In genomic region chr7:47572101-47572460, GRCh38 we compare ENCODE assay signal across 9 cellular contexts. TPM values are rescaled to one million over a fixed set of nuclear protein-coding genes. Genes with fewer than 3 reads are reported as not detected.
A peak's percentile ranks its signal among the peaks of the same experiment; 100 is the strongest.
DNase-seq lines count a peak whose midpoint lies in the region; ATAC-seq and TF ChIP-seq lines count a peak whose summit lies in the region.
"Had no signal": no experiment of that assay in that cellular context is flagged by ENCODE, and none has a peak within 500 bp of the region (broad histone marks: within the 10 kb centered on the region; RNA-seq: fewer than 3 reads in every experiment).

No MANE protein-coding gene starts in this region.

- in situ Hi-C loops in transverse colon (cut with MboI; ENCODE audit: low pct_ligation_motif_present in 1 of 4, low pct_unique_long_range_greater_than_20kb in 1 of 4, low sequenced_read_pairs in 3 of 4), result no loop called here

- TF ChIP-seq CTCF in colonic mucosa (IDR thresholded peaks at IDR 0.05) (no peak), mucosa of descending colon (IDR thresholded peaks at IDR 0.05) (no peak), transverse colon (IDR thresholded peaks at IDR 0.05) (no peak)

- ATAC-seq in mucosa of descending colon (peak; percentile 60), GM21737 (IDR thresholded peaks at IDR 0.05; ENCODE audit: unreplicated experiment) (no peak), GM21526 (IDR thresholded peaks at IDR 0.05; ENCODE audit: low FRiP score, unreplicated experiment) (no peak)

- no peak for TF ChIP-seq EP300 in transverse colon (IDR thresholded peaks at IDR 0.05; ENCODE audit: low read depth)

- H3K36me3 ChIP-seq in colonic mucosa (no peaks in the 10 kb centered on the region), mucosa of descending colon (ENCODE audit: low read depth) (no peaks in the 10 kb centered on the region), transverse colon (no peaks in the 10 kb centered on the region)

- H3K9me3 ChIP-seq in colonic mucosa (no peaks in the 10 kb centered on the region), mucosa of descending colon (no peaks in the 10 kb centered on the region), transverse colon (no peaks in the 10 kb centered on the region)

- DNase-seq in NCI-H2081 (lab: John Stamatoyannopoulos, UW) (peak; percentile 77 to 90), colonic mucosa (peak; percentile 77), mucosa of descending colon (peak; percentile 63 to 71 (median 63)), transverse colon (peak; percentile 61), caudate nucleus (lab: John Stamatoyannopoulos, UW) (no peak), NCI-H82 treated with DMSO at 0.1 percent for 48 hours (lab: John Stamatoyannopoulos, UW; ENCODE audit: unreplicated experiment) (no peak)
- DNase-seq: activated CD4-positive, alpha-beta memory T cell treated with anti-CD3 and anti-CD28 coated beads for 36 hours had no signal

- H3K4me1 ChIP-seq in colonic mucosa (peaks cover 37% of the 10 kb centered on the region), mucosa of descending colon (ENCODE audit: low read depth) (peaks cover 66% of the 10 kb centered on the region), transverse colon (peaks cover 58 to 73% (median 67%) of the 10 kb centered on the region in 4 donors)

- peak overlapping the region; percentile 79 for H3K27ac ChIP-seq in colonic mucosa
- peak overlapping the region; percentile 82 to 93 (median 90) for H3K27ac ChIP-seq in transverse colon
- H3K27ac ChIP-seq in caudate nucleus (ENCODE audit: low read depth, low read length), result no peak overlapping the region

- no peak overlapping the region for H3K4me3 ChIP-seq in colonic mucosa
- no peak overlapping the region for H3K4me3 ChIP-seq in mucosa of descending colon
- H3K4me3 ChIP-seq in transverse colon, result peak overlapping the region in 1 of 4 donors; percentile 2

- H3K9ac ChIP-seq in colonic mucosa (ENCODE audit: low read depth in 2 of 2, low read length in 2 of 2), result peak overlapping the region in 1 of 2 donors; percentile 77

- no peak for TF ChIP-seq POLR2A in transverse colon (IDR thresholded peaks at IDR 0.05)

- intact Hi-C loops in colonic mucosa (cut with DNase I) (no loop called here), mucosa of descending colon (cut with DNase I, micrococcal nuclease) (no loop called here), transverse colon (cut with DNase I; ENCODE audit: low total_unique reads) (no loop called here)

- WGBS in transverse colon (ENCODE audit: low coverage in 1 of 2), 2 donors, result 18 to 43% methylated on average over 3 to 14 of the region's 14 CpGs

- H3K27me3 ChIP-seq in colonic mucosa (no peaks in the 10 kb centered on the region), transverse colon (no peaks in the 10 kb centered on the region)

RNA-seq across cellular contexts. Expression of gene TNS3, which starts 9.8 kb away (rescaled TPM):
- 10 to 100 TPM; 41.1 to 58.2 TPM for total RNA-seq in colonic mucosa
- 10 to 100 TPM; 69.1 to 98.9 (median 69.9) TPM for total RNA-seq in mucosa of descending colon
- 100 to 1,000 TPM in 1 of 4 donors, 10 to 100 TPM in 3; 58.5 to 104 (median 72.7) TPM for total RNA-seq in transverse colon

Comparison
In these comparisons a context has a peak if more than half of its experiments do, and no peak if none do; other contexts are left out.
1. DNase-seq: peak in NCI-H2081 (2 of 2), colonic mucosa (single experiment), mucosa of descending colon (3 of 3) and transverse colon (single experiment); none in caudate nucleus (0 of 61) and NCI-H82 treated with DMSO at 0.1 percent for 48 hours (single experiment).